Comparison of ENCODE assay signal across 24 cellular contexts in the genomic region with DNA sequence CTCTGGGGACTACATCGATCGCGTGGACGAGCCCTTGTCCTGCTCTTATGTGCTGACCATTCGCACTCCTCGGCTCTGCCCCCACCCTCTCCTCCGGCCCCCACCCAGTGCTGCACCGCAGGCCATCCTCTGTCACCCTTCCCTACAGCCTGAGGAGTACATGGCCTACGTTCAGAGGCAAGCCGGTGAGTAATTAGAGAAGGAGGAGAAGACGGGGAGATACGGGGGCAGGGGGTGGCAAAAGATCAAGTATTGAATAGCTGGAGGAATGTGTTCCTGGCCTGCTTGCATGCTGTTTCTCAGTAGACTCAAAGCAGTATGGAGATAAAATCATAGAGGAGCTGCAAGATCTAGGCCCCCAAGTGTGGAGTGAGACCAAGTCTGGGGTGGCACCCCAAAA. TPM values are rescaled to one million over a fixed set of nuclear protein-coding genes. Genes with fewer than 3 reads are reported as not detected.
A peak's percentile ranks its signal among the peaks of the same experiment; 100 is the strongest.
DNase-seq lines count a peak whose midpoint lies in the region; ATAC-seq and TF ChIP-seq lines count a peak whose summit lies in the region.
"Had no signal": no experiment of that assay in that cellular context is flagged by ENCODE, and none has a peak within 500 bp of the region (broad histone marks: within the 10 kb centered on the region; RNA-seq: fewer than 3 reads in every experiment).

No MANE protein-coding gene starts in this region.

- TF ChIP-seq CTCF in right atrium auricular region (IDR thresholded peaks at IDR 0.05) (no peak), PC-3 (conservative IDR thresholded peaks at IDR 0.05; ENCODE audit: low read depth, low read length) (no peak), osteocyte (IDR thresholded peaks at IDR 0.05) (no peak), upper lobe of right lung (IDR thresholded peaks at IDR 0.05) (no peak)

- H3K4me3 ChIP-seq in right atrium auricular region (no peak overlapping the region), PC-3 (ENCODE audit: low read length) (no peak overlapping the region), upper lobe of right lung (no peak overlapping the region)
- H3K4me3 ChIP-seq: BLaER1, Peyer's patch, SJCRH30 had no signal

- no peak overlapping the region for H3K27ac Mint-ChIP-seq in osteocyte (ENCODE audit: unreplicated experiment)
- no peak overlapping the region for H3K27ac Mint-ChIP-seq in activated naive CD4-positive, alpha-beta T cell treated with anti-CD3 and anti-CD28 coated beads, Interleukin-2, amount 50 U/mL, for 72 hours

- no peaks in the 10 kb centered on the region for H3K27me3 ChIP-seq in right atrium auricular region
- no peaks in the 10 kb centered on the region for H3K27me3 ChIP-seq in PC-3 (ENCODE audit: low read length)
- H3K27me3 ChIP-seq in upper lobe of right lung = no peaks in the 10 kb centered on the region
- H3K27me3 ChIP-seq: BLaER1, Peyer's patch, SJCRH30 had no signal

- no peak overlapping the region for H3K9ac ChIP-seq in PC-3 (ENCODE audit: low read length)
- H3K9ac ChIP-seq: BLaER1 had no signal

- H3K9me3 Mint-ChIP-seq in osteocyte (ENCODE audit: unreplicated experiment) = peaks cover 6% of the 10 kb centered on the region
- H3K9me3 Mint-ChIP-seq in activated naive CD4-positive, alpha-beta T cell treated with anti-CD3 and anti-CD28 coated beads, Interleukin-2, amount 50 U/mL, for 72 hours = no peaks in the 10 kb centered on the region
- H3K9me3 Mint-ChIP-seq: H9 had no signal

- no peak for ATAC-seq in left ventricle myocardium superior
- ATAC-seq in PC-3 = no peak
- ATAC-seq in upper lobe of right lung = peak; percentile 19
- no peak for ATAC-seq in activated naive CD4-positive, alpha-beta T cell treated with anti-CD3 and anti-CD28 coated beads, Interleukin-2, amount 50 U/mL, for 72 hours
- ATAC-seq: HepG2 had no signal

- intact Hi-C loops in left ventricle myocardium superior (cut with micrococcal nuclease) = no loop called here
- intact Hi-C loops in PC-3 (cut with micrococcal nuclease) = no loop called here
- intact Hi-C loops in upper lobe of right lung (cut with DNase I) = no loop called here

- H3K4me1 Mint-ChIP-seq in osteocyte (ENCODE audit: unreplicated experiment) = no peaks in the 10 kb centered on the region
- H3K4me1 Mint-ChIP-seq: H9 had no signal

- H3K4me3 Mint-ChIP-seq in osteocyte (ENCODE audit: unreplicated experiment) = no peak overlapping the region
- H3K4me3 Mint-ChIP-seq: CD4-positive, alpha-beta memory T cell; H9 had no signal

- CTCF ChIA-PET in PC-3 (lab: Charles Lee) = no interaction called here

- peaks cover 54% of the 10 kb centered on the region for H3K36me3 ChIP-seq in right atrium auricular region
- peaks cover 11% of the 10 kb centered on the region; the same call in 1 of the 2 replicates for H3K36me3 ChIP-seq in PC-3 (ENCODE audit: low read depth, low read length)
- H3K36me3 ChIP-seq in upper lobe of right lung = peaks cover 89% of the 10 kb centered on the region

- no peak overlapping the region for H2AFZ ChIP-seq in PC-3 (ENCODE audit: low read length)

- no peaks in the 10 kb centered on the region for H3K27me3 Mint-ChIP-seq in osteocyte (ENCODE audit: unreplicated experiment)
- H3K27me3 Mint-ChIP-seq: CD4-positive, alpha-beta memory T cell had no signal

- H3F3A ChIP-seq in PC-3 (ENCODE audit: low read length, unreplicated experiment) = no peaks in the 10 kb centered on the region

- POLR2A ChIA-PET in PC-3 (lab: Charles Lee; ENCODE audit: unreplicated experiment) = no interaction called here

- no peaks in the 10 kb centered on the region for H3K9me3 ChIP-seq in right atrium auricular region
- H3K9me3 ChIP-seq in PC-3 (ENCODE audit: low read length) = no peaks in the 10 kb centered on the region
- no peaks in the 10 kb centered on the region for H3K9me3 ChIP-seq in upper lobe of right lung
- H3K9me3 ChIP-seq: BLaER1, Caco-2, Peyer's patch, SJCRH30 had no signal

- H3K4me2 ChIP-seq in PC-3 (ENCODE audit: low read length) = no peak overlapping the region
- H3K4me2 ChIP-seq: BLaER1 had no signal

- BruUV-seq in PC-3 (replicated peaks; lab: Mats Ljungman, UMichigan) = TSS peak; percentile 1

- H3K27ac ChIP-seq in right atrium auricular region = no peak overlapping the region
- no peak overlapping the region for H3K27ac ChIP-seq in PC-3 (ENCODE audit: low read length)
- H3K27ac ChIP-seq in upper lobe of right lung = no peak overlapping the region
- H3K27ac ChIP-seq: BLaER1, HL-60, Peyer's patch, SJCRH30 had no signal

- no peaks in the 10 kb centered on the region for H3K4me1 ChIP-seq in right atrium auricular region
- no peaks in the 10 kb centered on the region for H3K4me1 ChIP-seq in PC-3 (ENCODE audit: insufficient read depth, low read length)
- H3K4me1 ChIP-seq in upper lobe of right lung = no peaks in the 10 kb centered on the region
- H3K4me1 ChIP-seq: BLaER1, Caco-2, Peyer's patch, SJCRH30 had no signal

- H3K9me2 ChIP-seq in PC-3 (replicated peaks; ENCODE audit: low read length) = no peaks in the 10 kb centered on the region

- H3K36me3 Mint-ChIP-seq in osteocyte (ENCODE audit: unreplicated experiment) = peaks cover 36% of the 10 kb centered on the region
- H3K36me3 Mint-ChIP-seq in activated naive CD4-positive, alpha-beta T cell treated with anti-CD3 and anti-CD28 coated beads, Interleukin-2, amount 50 U/mL, for 72 hours = peaks cover 6 to 20% of the 10 kb centered on the region in 2 donors

- no peaks in the 10 kb centered on the region for H4K20me1 ChIP-seq in PC-3 (ENCODE audit: low read length)
- H4K20me1 ChIP-seq: BLaER1 had no signal

- DNase-seq in right atrium auricular region (ENCODE audit: low spot score) (peak; percentile 36), left ventricle myocardium superior (no peak), PC-3 (no peak), osteocyte (ENCODE audit: extremely low spot score, unreplicated experiment) (peak; percentile 66), upper lobe of right lung (no peak), germinal center (ENCODE audit: low spot score) (no peak), NCI-H2171 treated with DMSO at 0.1 percent for 48 hours (lab: John Stamatoyannopoulos, UW) (no peak)
- DNase-seq in activated naive CD4-positive, alpha-beta T cell treated with anti-CD3 and anti-CD28 coated beads, Interleukin-2, amount 50 U/mL, for 72 hours (ENCODE audit: low spot score in 2 of 2) = no peak
- DNase-seq: Caco-2; CD4-positive, alpha-beta memory T cell; DMS153; H9; KG1; NCI-H1092 treated with DMSO at 0.1 percent for 48 hours; NCI-H146; NCI-H2029; NCI-H226; NCI-H510A treated with DMSO at 0.1 percent for 48 hours; NCI-H748 treated with DMSO at 0.1 percent for 48 hours had no signal

- H3K79me2 ChIP-seq in PC-3 (ENCODE audit: low read length) = no peaks in the 10 kb centered on the region

RNA-seq across cellular contexts. Expression of a gene that starts 21.9 kb away (rescaled TPM):
- total RNA-seq in right atrium auricular region (100 to 1,000 TPM; 161 to 173 TPM), left ventricle myocardium superior (104 TPM), PC-3 (2014; rRNA removed) (145 and 223 TPM in 2 replicates), osteocyte (338 and 363 TPM in 2 replicates), upper lobe of right lung (263 TPM)
- total RNA-seq in activated naive CD4-positive, alpha-beta T cell treated with anti-CD3 and anti-CD28 coated beads, Interleukin-2, amount 50 U/mL, for 72 hours = 100 to 1,000 TPM in 1 of 2 donors, 10 to 100 TPM in 1; 87.1 to 116 TPM

RNA-seq across cellular contexts. Expression of a gene that starts 22.8 kb away (rescaled TPM):
- total RNA-seq in right atrium auricular region (1 to 10 TPM in 1 of 2 donors, under 1 TPM in 1; 0.75 to 4.8 TPM), left ventricle myocardium superior (7.5 TPM), PC-3 (2014; rRNA removed) (0.23 and 0.40 TPM in 2 replicates), osteocyte (2.4 and 2.6 TPM in 2 replicates), upper lobe of right lung (5.4 TPM)
- 10 to 100 TPM; 28.9 to 38.4 TPM for total RNA-seq in activated naive CD4-positive, alpha-beta T cell treated with anti-CD3 and anti-CD28 coated beads, Interleukin-2, amount 50 U/mL, for 72 hours

RNA-seq across cellular contexts. Expression of a gene that starts 29.1 kb away (rescaled TPM):
- 10 to 100 TPM; 50.3 to 59.6 TPM for total RNA-seq in right atrium auricular region
- total RNA-seq in left ventricle myocardium superior = 32.8 TPM
- 18.9 and 20.3 TPM in 2 replicates for total RNA-seq in PC-3 (2014; rRNA removed)
- 36.2 and 37.4 TPM in 2 replicates for total RNA-seq in osteocyte
- 39.9 TPM for total RNA-seq in upper lobe of right lung
- 10 to 100 TPM in 1 of 2 donors, 1 to 10 TPM in 1; 9.7 to 15.1 TPM for total RNA-seq in activated naive CD4-positive, alpha-beta T cell treated with anti-CD3 and anti-CD28 coated beads, Interleukin-2, amount 50 U/mL, for 72 hours

RNA-seq across cellular contexts. Expression of a gene that starts 36.3 kb away (rescaled TPM):
- total RNA-seq in right atrium auricular region (10 to 100 TPM; 32.1 to 59.7 TPM), left ventricle myocardium superior (42.1 TPM), PC-3 (2014; rRNA removed) (212 and 229 TPM in 2 replicates), osteocyte (137 and 142 TPM in 2 replicates), upper lobe of right lung (77.6 TPM)
- total RNA-seq in activated naive CD4-positive, alpha-beta T cell treated with anti-CD3 and anti-CD28 coated beads, Interleukin-2, amount 50 U/mL, for 72 hours = 100 to 1,000 TPM; 183 to 191 TPM

RNA-seq across cellular contexts. Expression of a gene that starts 39.1 kb away (rescaled TPM):
- total RNA-seq in right atrium auricular region = 10 to 100 TPM in 1 of 2 donors, 1 to 10 TPM in 1; 8.4 to 11.6 TPM
- total RNA-seq in left ventricle myocardium superior = 15.6 TPM
- total RNA-seq in PC-3 (2014; rRNA removed) = 9.3 and 13.4 TPM in 2 replicates
- total RNA-seq in osteocyte = 19.2 and 21.1 TPM in 2 replicates
- 21.2 TPM for total RNA-seq in upper lobe of right lung
- 10 to 100 TPM; 17.4 to 26.4 TPM for total RNA-seq in activated naive CD4-positive, alpha-beta T cell treated with anti-CD3 and anti-CD28 coated beads, Interleukin-2, amount 50 U/mL, for 72 hours

Comparison
In these comparisons a context has a peak if more than half of its experiments do, and no peak if none do; other contexts are left out.
1. DNase-seq: peak in right atrium auricular region (single experiment) and osteocyte (single experiment); none in left ventricle myocardium superior (single experiment), PC-3 (single experiment), upper lobe of right lung (single experiment), germinal center (single experiment), NCI-H2171 treated with DMSO at 0.1 percent for 48 hours (single experiment) and activated naive CD4-positive, alpha-beta T cell treated with anti-CD3 and anti-CD28 coated beads, Interleukin-2, amount 50 U/mL, for 72 hours (0 of 2).